11 cellular contexts compared by ENCODE assay signal in genomic region chr14:105187935-105188524, GRCh38. TPM values are rescaled to one million over a fixed set of nuclear protein-coding genes. Genes with fewer than 3 reads are reported as not detected.
DNase-seq lines count a peak whose midpoint lies in the region; ATAC-seq and TF ChIP-seq lines count a peak whose summit lies in the region.
"Had no signal": no experiment of that assay in that cellular context is flagged by ENCODE, and none has a peak within 500 bp of the region (broad histone marks: within the 10 kb centered on the region; RNA-seq: fewer than 3 reads in every experiment).

No MANE protein-coding gene starts in this region.

- H3F3A ChIP-seq in PC-3 (ENCODE audit: low read length, unreplicated experiment) = no peaks in the 10 kb centered on the region

- H3K9me2 ChIP-seq in PC-3 (replicated peaks; ENCODE audit: low read length) = no peaks in the 10 kb centered on the region

- peaks cover 39% of the 10 kb centered on the region for H3K27me3 ChIP-seq in left ventricle myocardium inferior (ENCODE audit: low read depth)
- H3K27me3 ChIP-seq in PC-3 (ENCODE audit: low read length) = no peaks in the 10 kb centered on the region
- H3K27me3 ChIP-seq in upper lobe of right lung = peaks cover 15% of the 10 kb centered on the region

- H3K9me3 ChIP-seq in left ventricle myocardium inferior (replicated peaks) = peaks cover 8% of the 10 kb centered on the region
- no peaks in the 10 kb centered on the region for H3K9me3 ChIP-seq in PC-3 (ENCODE audit: low read length)
- no peaks in the 10 kb centered on the region for H3K9me3 ChIP-seq in upper lobe of right lung

- H3K4me1 ChIP-seq in left ventricle myocardium inferior (peaks cover 6% of the 10 kb centered on the region), PC-3 (ENCODE audit: insufficient read depth, low read length) (no peaks in the 10 kb centered on the region), upper lobe of right lung (peaks cover under 1% of the 10 kb centered on the region)

- no peak overlapping the region for H3K9ac ChIP-seq in PC-3 (ENCODE audit: low read length)

- BruUV-seq in PC-3 (replicated peaks; lab: Mats Ljungman, UMichigan) = no TSS peak

- H3K4me3 ChIP-seq in left ventricle myocardium inferior = no peak overlapping the region
- H3K4me3 ChIP-seq in PC-3 (ENCODE audit: low read length) = no peak overlapping the region
- no peak overlapping the region for H3K4me3 ChIP-seq in upper lobe of right lung
- H3K4me3 ChIP-seq: dorsolateral prefrontal cortex had no signal

- no peak for DNase-seq in left ventricle myocardium inferior
- no peak for DNase-seq in left cardiac atrium
- DNase-seq in PC-3 = peak; percentile 65
- peak; percentile 65 for DNase-seq in iPS-NIHi7 (ENCODE audit: extremely low spot score)
- DNase-seq in upper lobe of right lung = peak; percentile 83
- no peak for DNase-seq in cerebellar cortex (ENCODE audit: low spot score)
- no peak for DNase-seq in NCI-H1048 (lab: John Stamatoyannopoulos, UW)
- DNase-seq in NCI-H446 treated with DMSO at 0.1 percent for 48 hours (lab: John Stamatoyannopoulos, UW) = no peak
- DNase-seq: dorsolateral prefrontal cortex, MM.1S, T-helper 2 cell had no signal

- no peak overlapping the region for H2AFZ ChIP-seq in PC-3 (ENCODE audit: low read length)

- ATAC-seq in left cardiac atrium (no peak), PC-3 (peak; percentile 70), upper lobe of right lung (peak; percentile 78)

- H4K20me1 ChIP-seq in PC-3 (ENCODE audit: low read length) = no peaks in the 10 kb centered on the region

- TF ChIP-seq CTCF in left ventricle myocardium inferior (IDR thresholded peaks at IDR 0.05; ENCODE audit: borderline replicate concordance) (peak; percentile 23), PC-3 (conservative IDR thresholded peaks at IDR 0.05; ENCODE audit: low read depth, low read length) (peak; percentile 60), upper lobe of right lung (IDR thresholded peaks at IDR 0.05) (peak; percentile 32)

- POLR2A ChIA-PET in PC-3 (lab: Charles Lee; ENCODE audit: unreplicated experiment) = no interaction called here

- intact Hi-C loops in left ventricle myocardium inferior (cut with micrococcal nuclease) = no loop called here
- intact Hi-C loops in left cardiac atrium (cut with DNase I) = no loop called here
- intact Hi-C loops in PC-3 (cut with micrococcal nuclease) = loop anchor here (2.0 kb wide), 1 partner anchor 99 kb away; no protein-coding TSS in a partner anchor
- intact Hi-C loops in upper lobe of right lung (cut with DNase I) = no loop called here

- no peak overlapping the region for H3K4me2 ChIP-seq in PC-3 (ENCODE audit: low read length)

- CTCF ChIA-PET in PC-3 (lab: Charles Lee) = interaction anchor here (0.6 to 1.2 kb wide), 2 partner anchors 80 to 98 kb away, joined by 3 to 10 read pairs; no protein-coding TSS in a partner anchor

- H3K36me3 ChIP-seq in left ventricle myocardium inferior = no peaks in the 10 kb centered on the region
- no peaks in the 10 kb centered on the region for H3K36me3 ChIP-seq in PC-3 (ENCODE audit: low read depth, low read length)
- H3K36me3 ChIP-seq in upper lobe of right lung = no peaks in the 10 kb centered on the region

- H3K27ac ChIP-seq in left ventricle myocardium inferior (replicated peaks) (no peak overlapping the region), PC-3 (ENCODE audit: low read length) (no peak overlapping the region), upper lobe of right lung (no peak overlapping the region)
- H3K27ac ChIP-seq: dorsolateral prefrontal cortex had no signal

- H3K79me2 ChIP-seq in PC-3 (ENCODE audit: low read length) = no peaks in the 10 kb centered on the region

RNA-seq across cellular contexts. Expression of gene NUDT14, which starts 6.9 kb away (rescaled TPM):
- total RNA-seq in left ventricle myocardium inferior (22.9 TPM), left cardiac atrium (10 to 100 TPM; 25.9 to 29.1 TPM), PC-3 (2014; rRNA removed) (50.8 and 82.1 TPM in 2 replicates), upper lobe of right lung (59.1 TPM)

RNA-seq across cellular contexts. Expression of gene JAG2, which starts 19.5 kb away (rescaled TPM):
- total RNA-seq in left ventricle myocardium inferior (26.1 TPM), left cardiac atrium (10 to 100 TPM; 22.4 to 25.5 TPM), PC-3 (2014; rRNA removed) (57.1 and 59.3 TPM in 2 replicates), upper lobe of right lung (31.2 TPM)

Comparison
In these comparisons a context has a peak if more than half of its experiments do, and no peak if none do; other contexts are left out.
1. DNase-seq: peak in PC-3 (single experiment), iPS-NIHi7 (single experiment) and upper lobe of right lung (single experiment); none in left ventricle myocardium inferior (single experiment), left cardiac atrium (single experiment), cerebellar cortex (single experiment), NCI-H1048 (single experiment) and NCI-H446 treated with DMSO at 0.1 percent for 48 hours (single experiment).
2. ATAC-seq: peak in PC-3 (single experiment) and upper lobe of right lung (single experiment); none in left cardiac atrium (0 of 2).
3. Peak in every context shown above with its lines, with median percentiles within 50 percentile points of each other: CTCF ChIP-seq.